1 cellular context compared by ENCODE assay signal in the genomic region with DNA sequence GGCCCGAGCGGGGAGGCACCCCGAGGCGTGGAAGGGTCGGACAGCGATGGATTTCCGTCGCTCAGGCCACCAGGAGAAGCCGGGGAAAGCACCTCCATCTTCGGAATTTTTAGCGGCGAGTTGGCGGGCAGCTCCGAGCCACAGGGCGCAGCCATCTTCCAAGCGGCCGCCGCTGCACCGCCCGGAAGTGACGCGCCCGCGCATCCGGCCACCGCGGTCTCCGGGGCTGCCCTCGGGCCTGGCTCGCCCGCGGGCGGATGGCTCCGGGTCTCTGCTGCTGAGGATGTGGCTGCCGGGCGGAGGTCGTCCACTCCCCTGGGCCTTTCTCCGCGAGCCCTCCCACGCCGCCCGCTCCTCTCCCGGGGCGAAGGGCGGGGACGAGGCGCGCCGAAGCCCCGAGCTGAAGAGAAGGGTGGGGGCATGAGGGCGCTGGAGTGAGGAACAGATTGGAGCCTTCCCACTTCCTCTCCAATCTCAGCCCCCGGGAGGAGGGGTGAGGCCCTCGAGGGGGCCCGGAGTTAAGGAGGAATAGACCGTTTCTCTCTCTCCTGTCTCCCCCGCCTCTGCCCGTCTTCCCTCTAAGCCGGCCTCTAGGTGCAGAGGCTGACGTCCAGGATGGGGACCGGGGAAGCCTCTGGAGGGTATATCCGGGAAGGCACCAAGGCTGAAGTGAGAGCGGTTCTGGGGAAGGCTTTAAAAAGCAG.
TF ChIP-seq lines count a peak whose summit lies in the region.

A gene (minus strand): TSS at position 181 of the 704 bp plus-strand sequence. CDS start 26 bp downstream, at position 155.

TF ChIP-seq in HepG2, 621 proteins besides CTCF, POLR2A, EP300 and RAD21 (continued from another document and continues in another):
- TF ChIP-seq, protein P1, sequence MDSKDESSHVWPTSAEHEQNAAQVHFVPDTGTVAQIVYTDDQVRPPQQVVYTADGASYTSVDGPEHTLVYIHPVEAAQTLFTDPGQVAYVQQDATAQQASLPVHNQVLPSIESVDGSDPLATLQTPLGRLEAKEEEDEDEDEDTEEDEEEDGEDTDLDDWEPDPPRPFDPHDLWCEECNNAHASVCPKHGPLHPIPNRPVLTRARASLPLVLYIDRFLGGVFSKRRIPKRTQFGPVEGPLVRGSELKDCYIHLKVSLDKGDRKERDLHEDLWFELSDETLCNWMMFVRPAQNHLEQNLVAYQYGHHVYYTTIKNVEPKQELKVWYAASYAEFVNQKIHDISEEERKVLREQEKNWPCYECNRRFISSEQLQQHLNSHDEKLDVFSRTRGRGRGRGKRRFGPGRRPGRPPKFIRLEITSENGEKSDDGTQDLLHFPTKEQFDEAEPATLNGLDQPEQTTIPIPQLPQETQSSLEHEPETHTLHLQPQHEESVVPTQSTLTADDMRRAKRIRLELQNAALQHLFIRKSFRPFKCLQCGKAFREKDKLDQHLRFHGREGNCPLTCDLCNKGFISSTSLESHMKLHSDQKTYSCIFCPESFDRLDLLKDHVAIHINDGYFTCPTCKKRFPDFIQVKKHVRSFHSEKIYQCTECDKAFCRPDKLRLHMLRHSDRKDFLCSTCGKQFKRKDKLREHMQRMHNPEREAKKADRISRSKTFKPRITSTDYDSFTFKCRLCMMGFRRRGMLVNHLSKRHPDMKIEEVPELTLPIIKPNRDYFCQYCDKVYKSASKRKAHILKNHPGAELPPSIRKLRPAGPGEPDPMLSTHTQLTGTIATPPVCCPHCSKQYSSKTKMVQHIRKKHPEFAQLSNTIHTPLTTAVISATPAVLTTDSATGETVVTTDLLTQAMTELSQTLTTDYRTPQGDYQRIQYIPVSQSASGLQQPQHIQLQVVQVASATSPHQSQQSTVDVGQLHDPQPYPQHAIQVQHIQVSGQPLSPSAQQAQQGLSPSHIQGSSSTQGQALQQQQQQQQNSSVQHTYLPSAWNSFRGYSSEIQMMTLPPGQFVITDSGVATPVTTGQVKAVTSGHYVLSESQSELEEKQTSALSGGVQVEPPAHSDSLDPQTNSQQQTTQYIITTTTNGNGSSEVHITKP (CRISPR knock-in tag; IDR thresholded peaks at IDR 0.05; ENCODE audit: low read depth) = 0 out of 2 replicates have a peak, but pooled peaks have one; percentile 2
- TF ChIP-seq SMAD3 (CRISPR knock-in tag; IDR thresholded peaks at IDR 0.05) (peak; percentile 21; the same call in 1 of the 2 replicates), KDM5B (CRISPR knock-in tag; IDR thresholded peaks at IDR 0.05; ENCODE audit: borderline replicate concordance) (peak; percentile 96), KMT2B (CRISPR knock-in tag; IDR thresholded peaks at IDR 0.05) (no peak; the same call in 1 of the 2 replicates), ZNF772 (CRISPR knock-in tag; IDR thresholded peaks at IDR 0.05) (peak; percentile 65), CCAR2 (optimal IDR thresholded peaks at IDR 0.05; ENCODE audit: low read depth, low read length) (no peak), ZNF564 (CRISPR knock-in tag; IDR thresholded peaks at IDR 0.05) (no peak), SAP130 (CRISPR knock-in tag; IDR thresholded peaks at IDR 0.05; ENCODE audit: low read depth) (peak; percentile 76), ELF3 (CRISPR knock-in tag; IDR thresholded peaks at IDR 0.05) (peak; percentile 71), ZNF33B (CRISPR knock-in tag; IDR thresholded peaks at IDR 0.05) (peak; percentile 76; the same call in 1 of the 2 replicates), ZNF550 (CRISPR knock-in tag; IDR thresholded peaks at IDR 0.05; ENCODE audit: borderline replicate concordance) (0 out of 2 replicates have a peak, but pooled peaks have one; percentile 82), ZFY (CRISPR knock-in tag; IDR thresholded peaks at IDR 0.05) (peak; percentile 99), CBX1 (IDR thresholded peaks at IDR 0.05; ENCODE audit: low read depth) (no peak), ZNF3 (CRISPR knock-in tag; IDR thresholded peaks at IDR 0.05) (no peak; the same call in 1 of the 2 replicates), XRCC5 (optimal IDR thresholded peaks at IDR 0.05; ENCODE audit: low read length) (peak; percentile 67), HOXA9 (CRISPR knock-in tag; IDR thresholded peaks at IDR 0.05; ENCODE audit: borderline replicate concordance) (peak; percentile 60; the same call in 1 of the 2 replicates), SMYD3 (CRISPR knock-in tag; IDR thresholded peaks at IDR 0.05) (peak; percentile 83; the same call in 1 of the 2 replicates), SOX13 (IDR thresholded peaks at IDR 0.05) (no peak), SOX13 (CRISPR knock-in tag; conservative IDR thresholded peaks at IDR 0.05 in 1 of 2, IDR thresholded peaks at IDR 0.05 in 1 of 2) (peak in 1 of 2 experiments; percentile 36; a peak in 1 of 4 replicates), AGO2 (optimal IDR thresholded peaks at IDR 0.05; ENCODE audit: low read depth, low read length) (peak; percentile 62), ZNF253 (CRISPR knock-in tag; IDR thresholded peaks at IDR 0.05; ENCODE audit: borderline replicate concordance) (0 out of 2 replicates have a peak, but pooled peaks have one; percentile 39), KDM2A (CRISPR knock-in tag; IDR thresholded peaks at IDR 0.05; ENCODE audit: borderline replicate concordance, low read depth) (peak; percentile 81), GLI4 (CRISPR knock-in tag; IDR thresholded peaks at IDR 0.05; ENCODE audit: borderline replicate concordance) (peak; percentile 65; the same call in 1 of the 2 replicates), ELF4 (CRISPR knock-in tag; IDR thresholded peaks at IDR 0.05; ENCODE audit: borderline replicate concordance) (no peak), SMAD9 (CRISPR knock-in tag; IDR thresholded peaks at IDR 0.05) (peak; percentile 89; the same call in 1 of the 2 replicates), ZBTB7A (CRISPR knock-in tag; IDR thresholded peaks at IDR 0.05) (peak; percentile 68; the same call in 1 of the 2 replicates), KAT2B (IDR thresholded peaks at IDR 0.05; ENCODE audit: borderline replicate concordance, low read depth, low read length) (no peak), POLR2AphosphoS2 (IDR thresholded peaks at IDR 0.05; ENCODE audit: low read depth, low read length) (no peak)
- TF ChIP-seq, protein P2, sequence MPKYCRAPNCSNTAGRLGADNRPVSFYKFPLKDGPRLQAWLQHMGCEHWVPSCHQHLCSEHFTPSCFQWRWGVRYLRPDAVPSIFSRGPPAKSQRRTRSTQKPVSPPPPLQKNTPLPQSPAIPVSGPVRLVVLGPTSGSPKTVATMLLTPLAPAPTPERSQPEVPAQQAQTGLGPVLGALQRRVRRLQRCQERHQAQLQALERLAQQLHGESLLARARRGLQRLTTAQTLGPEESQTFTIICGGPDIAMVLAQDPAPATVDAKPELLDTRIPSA (CRISPR knock-in tag; IDR thresholded peaks at IDR 0.05; ENCODE audit: borderline replicate concordance) = no peak
- TF ChIP-seq, protein P3, sequence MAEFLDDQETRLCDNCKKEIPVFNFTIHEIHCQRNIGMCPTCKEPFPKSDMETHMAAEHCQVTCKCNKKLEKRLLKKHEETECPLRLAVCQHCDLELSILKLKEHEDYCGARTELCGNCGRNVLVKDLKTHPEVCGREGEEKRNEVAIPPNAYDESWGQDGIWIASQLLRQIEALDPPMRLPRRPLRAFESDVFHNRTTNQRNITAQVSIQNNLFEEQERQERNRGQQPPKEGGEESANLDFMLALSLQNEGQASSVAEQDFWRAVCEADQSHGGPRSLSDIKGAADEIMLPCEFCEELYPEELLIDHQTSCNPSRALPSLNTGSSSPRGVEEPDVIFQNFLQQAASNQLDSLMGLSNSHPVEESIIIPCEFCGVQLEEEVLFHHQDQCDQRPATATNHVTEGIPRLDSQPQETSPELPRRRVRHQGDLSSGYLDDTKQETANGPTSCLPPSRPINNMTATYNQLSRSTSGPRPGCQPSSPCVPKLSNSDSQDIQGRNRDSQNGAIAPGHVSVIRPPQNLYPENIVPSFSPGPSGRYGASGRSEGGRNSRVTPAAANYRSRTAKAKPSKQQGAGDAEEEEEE (CRISPR knock-in tag; IDR thresholded peaks at IDR 0.05; ENCODE audit: borderline replicate concordance) = no peak
- TF ChIP-seq, protein P4, sequence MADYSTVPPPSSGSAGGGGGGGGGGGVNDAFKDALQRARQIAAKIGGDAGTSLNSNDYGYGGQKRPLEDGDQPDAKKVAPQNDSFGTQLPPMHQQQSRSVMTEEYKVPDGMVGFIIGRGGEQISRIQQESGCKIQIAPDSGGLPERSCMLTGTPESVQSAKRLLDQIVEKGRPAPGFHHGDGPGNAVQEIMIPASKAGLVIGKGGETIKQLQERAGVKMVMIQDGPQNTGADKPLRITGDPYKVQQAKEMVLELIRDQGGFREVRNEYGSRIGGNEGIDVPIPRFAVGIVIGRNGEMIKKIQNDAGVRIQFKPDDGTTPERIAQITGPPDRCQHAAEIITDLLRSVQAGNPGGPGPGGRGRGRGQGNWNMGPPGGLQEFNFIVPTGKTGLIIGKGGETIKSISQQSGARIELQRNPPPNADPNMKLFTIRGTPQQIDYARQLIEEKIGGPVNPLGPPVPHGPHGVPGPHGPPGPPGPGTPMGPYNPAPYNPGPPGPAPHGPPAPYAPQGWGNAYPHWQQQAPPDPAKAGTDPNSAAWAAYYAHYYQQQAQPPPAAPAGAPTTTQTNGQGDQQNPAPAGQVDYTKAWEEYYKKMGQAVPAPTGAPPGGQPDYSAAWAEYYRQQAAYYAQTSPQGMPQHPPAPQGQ (CRISPR knock-in tag; IDR thresholded peaks at IDR 0.05; ENCODE audit: borderline replicate concordance) = no peak
- TF ChIP-seq, protein P5, sequence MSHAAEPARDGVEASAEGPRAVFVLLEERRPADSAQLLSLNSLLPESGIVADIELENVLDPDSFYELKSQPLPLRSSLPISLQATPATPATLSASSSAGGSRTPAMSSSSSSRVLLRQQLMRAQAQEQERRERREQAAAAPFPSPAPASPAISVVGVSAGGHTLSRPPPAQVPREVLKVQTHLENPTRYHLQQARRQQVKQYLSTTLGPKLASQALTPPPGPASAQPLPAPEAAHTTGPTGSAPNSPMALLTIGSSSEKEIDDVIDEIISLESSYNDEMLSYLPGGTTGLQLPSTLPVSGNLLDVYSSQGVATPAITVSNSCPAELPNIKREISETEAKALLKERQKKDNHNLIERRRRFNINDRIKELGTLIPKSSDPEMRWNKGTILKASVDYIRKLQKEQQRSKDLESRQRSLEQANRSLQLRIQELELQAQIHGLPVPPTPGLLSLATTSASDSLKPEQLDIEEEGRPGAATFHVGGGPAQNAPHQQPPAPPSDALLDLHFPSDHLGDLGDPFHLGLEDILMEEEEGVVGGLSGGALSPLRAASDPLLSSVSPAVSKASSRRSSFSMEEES (CRISPR knock-in tag; IDR thresholded peaks at IDR 0.05) = peak; percentile 29; the same call in 1 of the 2 replicates
- TF ChIP-seq, protein P6, sequence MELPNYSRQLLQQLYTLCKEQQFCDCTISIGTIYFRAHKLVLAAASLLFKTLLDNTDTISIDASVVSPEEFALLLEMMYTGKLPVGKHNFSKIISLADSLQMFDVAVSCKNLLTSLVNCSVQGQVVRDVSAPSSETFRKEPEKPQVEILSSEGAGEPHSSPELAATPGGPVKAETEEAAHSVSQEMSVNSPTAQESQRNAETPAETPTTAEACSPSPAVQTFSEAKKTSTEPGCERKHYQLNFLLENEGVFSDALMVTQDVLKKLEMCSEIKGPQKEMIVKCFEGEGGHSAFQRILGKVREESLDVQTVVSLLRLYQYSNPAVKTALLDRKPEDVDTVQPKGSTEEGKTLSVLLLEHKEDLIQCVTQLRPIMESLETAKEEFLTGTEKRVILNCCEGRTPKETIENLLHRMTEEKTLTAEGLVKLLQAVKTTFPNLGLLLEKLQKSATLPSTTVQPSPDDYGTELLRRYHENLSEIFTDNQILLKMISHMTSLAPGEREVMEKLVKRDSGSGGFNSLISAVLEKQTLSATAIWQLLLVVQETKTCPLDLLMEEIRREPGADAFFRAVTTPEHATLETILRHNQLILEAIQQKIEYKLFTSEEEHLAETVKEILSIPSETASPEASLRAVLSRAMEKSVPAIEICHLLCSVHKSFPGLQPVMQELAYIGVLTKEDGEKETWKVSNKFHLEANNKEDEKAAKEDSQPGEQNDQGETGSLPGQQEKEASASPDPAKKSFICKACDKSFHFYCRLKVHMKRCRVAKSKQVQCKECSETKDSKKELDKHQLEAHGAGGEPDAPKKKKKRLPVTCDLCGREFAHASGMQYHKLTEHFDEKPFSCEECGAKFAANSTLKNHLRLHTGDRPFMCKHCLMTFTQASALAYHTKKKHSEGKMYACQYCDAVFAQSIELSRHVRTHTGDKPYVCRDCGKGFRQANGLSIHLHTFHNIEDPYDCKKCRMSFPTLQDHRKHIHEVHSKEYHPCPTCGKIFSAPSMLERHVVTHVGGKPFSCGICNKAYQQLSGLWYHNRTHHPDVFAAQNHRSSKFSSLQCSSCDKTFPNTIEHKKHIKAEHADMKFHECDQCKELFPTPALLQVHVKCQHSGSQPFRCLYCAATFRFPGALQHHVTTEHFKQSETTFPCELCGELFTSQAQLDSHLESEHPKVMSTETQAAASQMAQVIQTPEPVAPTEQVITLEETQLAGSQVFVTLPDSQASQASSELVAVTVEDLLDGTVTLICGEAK (IDR thresholded peaks at IDR 0.05) = no peak
- TF ChIP-seq, protein P6 (CRISPR knock-in tag; IDR thresholded peaks at IDR 0.05) = peak; percentile 60; the same call in 1 of the 2 replicates
- TF ChIP-seq, protein P7, sequence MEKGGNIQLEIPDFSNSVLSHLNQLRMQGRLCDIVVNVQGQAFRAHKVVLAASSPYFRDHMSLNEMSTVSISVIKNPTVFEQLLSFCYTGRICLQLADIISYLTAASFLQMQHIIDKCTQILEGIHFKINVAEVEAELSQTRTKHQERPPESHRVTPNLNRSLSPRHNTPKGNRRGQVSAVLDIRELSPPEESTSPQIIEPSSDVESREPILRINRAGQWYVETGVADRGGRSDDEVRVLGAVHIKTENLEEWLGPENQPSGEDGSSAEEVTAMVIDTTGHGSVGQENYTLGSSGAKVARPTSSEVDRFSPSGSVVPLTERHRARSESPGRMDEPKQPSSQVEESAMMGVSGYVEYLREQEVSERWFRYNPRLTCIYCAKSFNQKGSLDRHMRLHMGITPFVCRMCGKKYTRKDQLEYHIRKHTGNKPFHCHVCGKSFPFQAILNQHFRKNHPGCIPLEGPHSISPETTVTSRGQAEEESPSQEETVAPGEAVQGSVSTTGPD (CRISPR knock-in tag; IDR thresholded peaks at IDR 0.05) = peak; percentile 51; the same call in 1 of the 2 replicates
